27 cellular contexts compared by ENCODE assay signal in genomic region chr7:138887872-138888656, GRCh38.
A peak's percentile ranks its signal among the peaks of the same experiment; 100 is the strongest.
DNase-seq lines count a peak whose midpoint lies in the region; ATAC-seq and TF ChIP-seq lines count a peak whose summit lies in the region.
"Had no signal": no experiment of that assay in that cellular context is flagged by ENCODE, and none has a peak within 500 bp of the region (broad histone marks: within the 10 kb centered on the region; RNA-seq: fewer than 3 reads in every experiment).

No MANE protein-coding gene starts in this region.

- no peak for TF ChIP-seq RAD21 in SK-N-SH (IDR thresholded peaks at IDR 0.05; ENCODE audit: low read length)

- peak overlapping the region; percentile 71 for H3K27ac Mint-ChIP-seq in glutamatergic neuron (ENCODE audit: unreplicated experiment)
- peak overlapping the region; percentile 15 for H3K27ac Mint-ChIP-seq in neural progenitor cell
- H3K27ac Mint-ChIP-seq: stimulated activated memory B cell treated with anti-CD40 and anti-IgM and Interleukin-4, amounts not matched to agents 10 μg/mL and 1 μg/mL and 100 μg/mL, for 72 hours had no signal

- H3K4me3 Mint-ChIP-seq in glutamatergic neuron (ENCODE audit: unreplicated experiment) (peak overlapping the region; percentile 50), neural progenitor cell (no peak overlapping the region)
- H3K4me3 Mint-ChIP-seq: activated CD8-positive, alpha-beta memory T cell treated with anti-CD3 and anti-CD28 coated beads, Interleukin-2, amount 10 ng/mL, durations not matched to agents 7 days and 5 days; naive B cell; stimulated activated memory B cell treated with anti-CD40 and anti-IgM and Interleukin-4, amounts not matched to agents 10 μg/mL and 1 μg/mL and 100 μg/mL, for 72 hours had no signal

- H3K4me1 ChIP-seq in SK-N-SH (ENCODE audit: control insufficient read depth in 1 of 2, insufficient read depth in 2 of 2, low read depth in 1 of 2, low read length in 1 of 2) (peaks cover 26 to 49% of the 10 kb centered on the region in 2 experiments), PC-3 (ENCODE audit: insufficient read depth, low read length) (peaks cover 48% of the 10 kb centered on the region), neural progenitor cell (peaks cover 23% of the 10 kb centered on the region)

- intact Hi-C loops in PC-3 (cut with micrococcal nuclease): loop anchor here (2.0 kb wide), 1 partner anchor 187 kb away; no protein-coding TSS in a partner anchor

- CTCF ChIA-PET in SK-N-SH (lab: Yijun Ruan, JAX): interaction anchor here (0.7 to 5.6 kb wide), 18 partner anchors 9 to 885 kb away, joined by 3 to 65 read pairs (median 14); partner anchors contain the start of gene KIAA1549
- CTCF ChIA-PET in PC-3 (lab: Charles Lee): no interaction called here

- no TSS peak for BruUV-seq in PC-3 (replicated peaks; lab: Mats Ljungman, UMichigan)

- peaks cover 8% of the 10 kb centered on the region for H3F3A ChIP-seq in SK-N-SH (replicated peaks; ENCODE audit: insufficient read depth)
- peaks cover 12% of the 10 kb centered on the region for H3F3A ChIP-seq in PC-3 (ENCODE audit: low read length, unreplicated experiment)
- no peaks in the 10 kb centered on the region for H3F3A ChIP-seq in neural progenitor cell (ENCODE audit: low read depth)

- POLR2A ChIA-PET in SK-N-SH (lab: Yijun Ruan, JAX): interaction anchor here (0.8 kb wide), 1 partner anchor 47 kb away, joined by 3 read pairs; no protein-coding TSS in a partner anchor
- POLR2A ChIA-PET in PC-3 (lab: Charles Lee; ENCODE audit: unreplicated experiment): no interaction called here

- ATAC-seq in SK-N-SH treated with all-trans-retinoic acid at 6 μM for 48 hours: no peak
- no peak for ATAC-seq in PC-3
- ATAC-seq: activated CD4-positive, CD25-positive, alpha-beta regulatory T cell treated with anti-CD3 and anti-CD28 coated beads, Interleukin-2, amount 50 U/mL, for 24 hours; activated CD8-positive, alpha-beta memory T cell treated with anti-CD3 and anti-CD28 coated beads, Interleukin-2, amount 10 ng/mL, durations not matched to agents 7 days and 5 days; esophagus mucosa; left ventricle myocardium superior; stimulated activated memory B cell treated with anti-CD40 and anti-IgM and Interleukin-4, amounts not matched to agents 10 μg/mL and 1 μg/mL and 100 μg/mL, for 72 hours had no signal

- DNase-seq in SK-N-SH: no peak
- no peak for DNase-seq in PC-3
- no peak for DNase-seq in glutamatergic neuron
- DNase-seq in neural progenitor cell (ENCODE audit: low spot score): no peak
- no peak for DNase-seq in kidney glomerular epithelial cell (lab: John Stamatoyannopoulos, UW)
- no peak for DNase-seq in OCI-M2 (lab: John Stamatoyannopoulos, UW; ENCODE audit: unreplicated experiment)
- DNase-seq in DMS 273 treated with DMSO at 0.1 percent for 48 hours (lab: John Stamatoyannopoulos, UW): no peak
- DNase-seq: ACHN; activated CD4-positive, alpha-beta T cell treated with anti-CD3 and anti-CD28 coated beads, Interleukin-2, amount 50 U/mL, for 4 hours; activated CD8-positive, alpha-beta memory T cell treated with anti-CD3 and anti-CD28 coated beads, Interleukin-2, amount 10 ng/mL, durations not matched to agents 7 days and 5 days; activated T-cell treated with anti-CD3 and anti-CD28 coated beads, Interleukin-2, amount 50 U/mL, for 48 hours; BE2C; central memory CD4-positive, alpha-beta T cell; head of caudate nucleus; Karpas-422; left ventricle myocardium superior; midbrain; MV-4-11; naive B cell; NCI-H146; NCI-H510A; SJCRH30 had no signal

- peaks cover 48% of the 10 kb centered on the region for H3K4me1 Mint-ChIP-seq in glutamatergic neuron (ENCODE audit: low read depth, unreplicated experiment)
- peaks cover 30% of the 10 kb centered on the region for H3K4me1 Mint-ChIP-seq in neural progenitor cell
- H3K4me1 Mint-ChIP-seq: stimulated activated memory B cell treated with anti-CD40 and anti-IgM and Interleukin-4, amounts not matched to agents 10 μg/mL and 1 μg/mL and 100 μg/mL, for 72 hours had no signal

- TF ChIP-seq EP300 in SK-N-SH (IDR thresholded peaks at IDR 0.05; ENCODE audit: borderline replicate concordance in 1 of 2, low read depth in 1 of 2, low read length in 1 of 2): peak in 1 of 2 experiments; percentile 61; a peak in 1 of 4 replicates

- peaks cover 13% of the 10 kb centered on the region for H3K9me3 Mint-ChIP-seq in glutamatergic neuron (ENCODE audit: unreplicated experiment)
- H3K9me3 Mint-ChIP-seq in neural progenitor cell: no peaks in the 10 kb centered on the region
- H3K9me3 Mint-ChIP-seq: naive B cell; stimulated activated memory B cell treated with anti-CD40 and anti-IgM and Interleukin-4, amounts not matched to agents 10 μg/mL and 1 μg/mL and 100 μg/mL, for 72 hours had no signal

- H3K4me2 ChIP-seq in SK-N-SH (no peak overlapping the region), PC-3 (ENCODE audit: low read length) (no peak overlapping the region), neural progenitor cell (no peak overlapping the region)

- H3K9ac ChIP-seq in SK-N-SH (no peak overlapping the region), PC-3 (ENCODE audit: low read length) (no peak overlapping the region), neural progenitor cell (no peak overlapping the region)

- peak overlapping the region in 1 of 2 experiments; percentile 35; a peak in 2 of 4 replicates for H3K27ac ChIP-seq in SK-N-SH (ENCODE audit: low read depth in 2 of 2, low read length in 1 of 2)
- peak overlapping the region; percentile 26 for H3K27ac ChIP-seq in PC-3 (ENCODE audit: low read length)
- H3K27ac ChIP-seq in neural progenitor cell: no peak overlapping the region
- H3K27ac ChIP-seq: SJCRH30 had no signal

- H3K36me3 Mint-ChIP-seq in glutamatergic neuron (ENCODE audit: unreplicated experiment) (no peaks in the 10 kb centered on the region), neural progenitor cell (peaks cover 24% of the 10 kb centered on the region)
- H3K36me3 Mint-ChIP-seq: activated CD8-positive, alpha-beta memory T cell treated with anti-CD3 and anti-CD28 coated beads, Interleukin-2, amount 10 ng/mL, durations not matched to agents 7 days and 5 days; naive B cell; stimulated activated memory B cell treated with anti-CD40 and anti-IgM and Interleukin-4, amounts not matched to agents 10 μg/mL and 1 μg/mL and 100 μg/mL, for 72 hours had no signal

- no peaks in the 10 kb centered on the region for H4K20me1 ChIP-seq in SK-N-SH (ENCODE audit: insufficient read depth)
- no peaks in the 10 kb centered on the region for H4K20me1 ChIP-seq in PC-3 (ENCODE audit: low read length)
- peaks cover 9% of the 10 kb centered on the region for H4K20me1 ChIP-seq in neural progenitor cell (ENCODE audit: low read depth)

- H3K9me2 ChIP-seq in SK-N-SH (no peaks in the 10 kb centered on the region), PC-3 (replicated peaks; ENCODE audit: low read length) (no peaks in the 10 kb centered on the region)

- H3K27me3 ChIP-seq in SK-N-SH (ENCODE audit: insufficient read depth): no peaks in the 10 kb centered on the region
- H3K27me3 ChIP-seq in PC-3 (ENCODE audit: low read length): no peaks in the 10 kb centered on the region
- H3K27me3 ChIP-seq in neural progenitor cell: no peaks in the 10 kb centered on the region
- H3K27me3 ChIP-seq: BE2C, SJCRH30 had no signal

- no peaks in the 10 kb centered on the region for H3K9me3 ChIP-seq in SK-N-SH
- no peaks in the 10 kb centered on the region for H3K9me3 ChIP-seq in PC-3 (ENCODE audit: low read length)
- H3K9me3 ChIP-seq in neural progenitor cell (ENCODE audit: low read depth): no peaks in the 10 kb centered on the region
- H3K9me3 ChIP-seq: BE2C, HAP-1, SJCRH30 had no signal

- H3K36me3 ChIP-seq in SK-N-SH (replicated peaks in 1 of 2; ENCODE audit: control insufficient read depth in 1 of 2, insufficient read depth in 2 of 2, low read length in 1 of 2) (peaks cover 4 to 7% of the 10 kb centered on the region in 2 experiments), PC-3 (ENCODE audit: low read depth, low read length) (no peaks in the 10 kb centered on the region; the same call in 1 of the 2 replicates), neural progenitor cell (peaks cover 3% of the 10 kb centered on the region)
- H3K36me3 ChIP-seq: BE2C, HAP-1 had no signal

- TF ChIP-seq CTCF in SK-N-SH (IDR thresholded peaks at IDR 0.05): no peak
- no peak for TF ChIP-seq CTCF in PC-3 (conservative IDR thresholded peaks at IDR 0.05; ENCODE audit: low read depth, low read length)
- TF ChIP-seq CTCF in glutamatergic neuron (IDR thresholded peaks at IDR 0.05; ENCODE audit: partially characterized antibody, unreplicated experiment): no peak
- TF ChIP-seq CTCF in neural progenitor cell (IDR thresholded peaks at IDR 0.05): no peak

- H2AFZ ChIP-seq in SK-N-SH (ENCODE audit: low read depth) (no peak overlapping the region), PC-3 (ENCODE audit: low read length) (no peak overlapping the region), neural progenitor cell (replicated peaks) (no peak overlapping the region)

- H3K79me2 ChIP-seq in SK-N-SH (ENCODE audit: insufficient read depth) (no peaks in the 10 kb centered on the region), PC-3 (ENCODE audit: low read length) (peaks cover 11% of the 10 kb centered on the region), neural progenitor cell (ENCODE audit: low read depth) (no peaks in the 10 kb centered on the region)

- no peak overlapping the region for H3K4me3 ChIP-seq in SK-N-SH (ENCODE audit: low read depth in 2 of 2, low read length in 1 of 2)
- no peak overlapping the region for H3K4me3 ChIP-seq in PC-3 (ENCODE audit: low read length)
- H3K4me3 ChIP-seq in neural progenitor cell: no peak overlapping the region
- H3K4me3 ChIP-seq: HAP-1, SJCRH30 had no signal

- H3K27me3 Mint-ChIP-seq in glutamatergic neuron (ENCODE audit: unreplicated experiment) (peaks cover 2% of the 10 kb centered on the region), neural progenitor cell (ENCODE audit: insufficient read depth, low read depth) (peaks cover 4% of the 10 kb centered on the region)
- H3K27me3 Mint-ChIP-seq: activated CD8-positive, alpha-beta memory T cell treated with anti-CD3 and anti-CD28 coated beads, Interleukin-2, amount 10 ng/mL, durations not matched to agents 7 days and 5 days; naive B cell; stimulated activated memory B cell treated with anti-CD40 and anti-IgM and Interleukin-4, amounts not matched to agents 10 μg/mL and 1 μg/mL and 100 μg/mL, for 72 hours had no signal

- 84% methylated on average over 10 of the region's 10 CpGs for WGBS in SK-N-SH (ENCODE audit: low lambda C conversion rate)

TF ChIP-seq in SK-N-SH, 30 proteins besides CTCF, POLR2A, EP300 and RAD21 (continues in another document):
- TF ChIP-seq SMC3 (IDR thresholded peaks at IDR 0.05; ENCODE audit: low read depth, low read length): no peak
- TF ChIP-seq TCF12 (IDR thresholded peaks at IDR 0.05): peak; percentile 28; the same call in 1 of the 2 replicates
- TF ChIP-seq POLR2AphosphoS5 (IDR thresholded peaks at IDR 0.05; ENCODE audit: low read depth, low read length): no peak
- no peak for TF ChIP-seq FOXM1 (IDR thresholded peaks at IDR 0.05; ENCODE audit: low read depth)

TF ChIP-seq in SK-N-SH treated with all-trans-retinoic acid at 6 μM for 48 hours, 23 proteins besides CTCF, POLR2A, EP300 and RAD21 (continues in another document):
- TF ChIP-seq CSDC2 (CRISPR knock-in tag; IDR thresholded peaks at IDR 0.05) (no peak), TCF4 (CRISPR knock-in tag; IDR thresholded peaks at IDR 0.05; ENCODE audit: borderline replicate concordance) (no peak; the same call in 1 of the 2 replicates), ZC3H10 (CRISPR knock-in tag; IDR thresholded peaks at IDR 0.05) (no peak)
